Comparison of ENCODE assay signal across 8 cellular contexts in genomic region chr10:73590881-73591577, GRCh38. TPM values are rescaled to one million over a fixed set of nuclear protein-coding genes. Genes with fewer than 3 reads are reported as not detected.
DNase-seq lines count a peak whose midpoint lies in the region; ATAC-seq, FAIRE-seq and TF ChIP-seq lines count a peak whose summit lies in the region.

USP54 (minus strand) TSS chr10:73591342; CDS start chr10:73575658, 15,684 bp downstream.

- H3K27me3 Mint-ChIP-seq in chondrocyte (ENCODE audit: low read depth): no peaks in the 10 kb centered on the region

- H3K4me3 ChIP-seq in OCI-LY1 (ENCODE audit: low read depth, low read length, poor library complexity, severe bottlenecking) (no peak within 1 kb of the TSS), kidney (ENCODE audit: low read length in 2 of 2) (peak within 1 kb of the TSS in 1 of 2 donors; percentile 53)

- intact Hi-C loops in kidney (cut with DNase I): no loop called here

- no peaks in the 10 kb centered on the region for H3K79me2 ChIP-seq in OCI-LY1 (ENCODE audit: insufficient read depth, low read length)

- H2AFZ ChIP-seq in OCI-LY1 (ENCODE audit: low read length): no peak within 1 kb of the TSS

- H3K36me3 Mint-ChIP-seq in chondrocyte (ENCODE audit: low read depth): no peaks in the 10 kb centered on the region

- ATAC-seq in HG03521 (IDR thresholded peaks at IDR 0.05; ENCODE audit: unreplicated experiment) (no peak), HG03469 (IDR thresholded peaks at IDR 0.05; ENCODE audit: unreplicated experiment) (no peak), GM21360 (IDR thresholded peaks at IDR 0.05; ENCODE audit: unreplicated experiment) (no peak)

- DNase-seq in GF-D8 (lab: John Stamatoyannopoulos, UW) (peak; percentile 56), chondrocyte (ENCODE audit: low spot score) (no peak), kidney (no peak), smooth muscle cell of the brain vasculature (ENCODE audit: low read depth, low spot score) (peak; percentile 24)

- peaks cover 19% of the 10 kb centered on the region for H3K4me1 ChIP-seq in OCI-LY1 (ENCODE audit: insufficient read depth, low read length, severe bottlenecking)
- peaks cover 4 to 16% of the 10 kb centered on the region in 2 donors for H3K4me1 ChIP-seq in kidney (ENCODE audit: control insufficient read depth in 1 of 2, insufficient read depth in 1 of 2, low read depth in 1 of 2, low read length in 2 of 2)

- no peaks in the 10 kb centered on the region for H3K9me2 ChIP-seq in OCI-LY1 (ENCODE audit: low read depth, low read length)

- TF ChIP-seq CTCF in OCI-LY1 (IDR thresholded peaks at IDR 0.05; ENCODE audit: low read length) (no peak), chondrocyte (IDR thresholded peaks at IDR 0.05) (no peak), kidney (IDR thresholded peaks at IDR 0.05; ENCODE audit: borderline replicate concordance, extremely low read depth, insufficient read depth) (no peak)

- H3K4me3 Mint-ChIP-seq in chondrocyte (ENCODE audit: unreplicated experiment): no peak within 1 kb of the TSS

- peak within 1 kb of the TSS; percentile 17; the same call in 1 of the 2 replicates for H3K4me2 ChIP-seq in OCI-LY1 (ENCODE audit: low read length)

- no peaks in the 10 kb centered on the region for H3K27me3 ChIP-seq in OCI-LY1 (ENCODE audit: insufficient read depth, low read length)

- FAIRE-seq in kidney (lab: Jason Lieb, UNC): no peak

- H3K27ac ChIP-seq in OCI-LY1 (ENCODE audit: low read depth, low read length, poor library complexity, severe bottlenecking): no peak within 1 kb of the TSS
- peak within 1 kb of the TSS; percentile 52 to 74 for H3K27ac ChIP-seq in kidney (ENCODE audit: low read depth in 2 of 2, low read length in 2 of 2)

- H3K9me3 ChIP-seq in OCI-LY1 (ENCODE audit: low read length) (no peaks in the 10 kb centered on the region), kidney (ENCODE audit: control insufficient read depth in 1 of 2, low read length in 2 of 2) (no peaks in the 10 kb centered on the region)

- H3F3A ChIP-seq in OCI-LY1 (ENCODE audit: insufficient read depth, low read length): no peaks in the 10 kb centered on the region

- H3K9me3 Mint-ChIP-seq in chondrocyte (ENCODE audit: low read depth): peaks cover 2% of the 10 kb centered on the region

- H3K27ac Mint-ChIP-seq in chondrocyte (ENCODE audit: unreplicated experiment): peak within 1 kb of the TSS; percentile 80

- no peak within 1 kb of the TSS for H3K9ac ChIP-seq in OCI-LY1 (ENCODE audit: low read length)
- H3K9ac ChIP-seq in kidney (ENCODE audit: low read length in 2 of 2): peak within 1 kb of the TSS in 1 of 2 donors; percentile 68

- H4K20me1 ChIP-seq in OCI-LY1 (ENCODE audit: insufficient read depth, low read length): no peaks in the 10 kb centered on the region

- H3K36me3 ChIP-seq in OCI-LY1 (ENCODE audit: insufficient read depth, low read length) (no peaks in the 10 kb centered on the region), kidney (ENCODE audit: control insufficient read depth in 1 of 2, insufficient read depth in 2 of 2, low read length in 2 of 2) (no peaks in the 10 kb centered on the region)

- peaks cover 23% of the 10 kb centered on the region for H3K4me1 Mint-ChIP-seq in chondrocyte (ENCODE audit: low read depth)

RNA-seq across cellular contexts. Expression of gene USP54, which starts in this region (rescaled TPM):
- total RNA-seq in chondrocyte (5.8 to 11.6 TPM (median 6.5 TPM) in 3 replicates), kidney (46.9 TPM)
- polyA plus RNA-seq in kidney (ENCODE audit: insufficient read depth, low read depth, low replicate concordance): 5.8 TPM

Comparison
In these comparisons a context has a peak if more than half of its experiments do, and no peak if none do; other contexts are left out.
1. DNase-seq: peak in GF-D8 (single experiment) and smooth muscle cell of the brain vasculature (single experiment); none in chondrocyte (single experiment) and kidney (single experiment).